1 cellular context compared by ENCODE assay signal in the genomic region with DNA sequence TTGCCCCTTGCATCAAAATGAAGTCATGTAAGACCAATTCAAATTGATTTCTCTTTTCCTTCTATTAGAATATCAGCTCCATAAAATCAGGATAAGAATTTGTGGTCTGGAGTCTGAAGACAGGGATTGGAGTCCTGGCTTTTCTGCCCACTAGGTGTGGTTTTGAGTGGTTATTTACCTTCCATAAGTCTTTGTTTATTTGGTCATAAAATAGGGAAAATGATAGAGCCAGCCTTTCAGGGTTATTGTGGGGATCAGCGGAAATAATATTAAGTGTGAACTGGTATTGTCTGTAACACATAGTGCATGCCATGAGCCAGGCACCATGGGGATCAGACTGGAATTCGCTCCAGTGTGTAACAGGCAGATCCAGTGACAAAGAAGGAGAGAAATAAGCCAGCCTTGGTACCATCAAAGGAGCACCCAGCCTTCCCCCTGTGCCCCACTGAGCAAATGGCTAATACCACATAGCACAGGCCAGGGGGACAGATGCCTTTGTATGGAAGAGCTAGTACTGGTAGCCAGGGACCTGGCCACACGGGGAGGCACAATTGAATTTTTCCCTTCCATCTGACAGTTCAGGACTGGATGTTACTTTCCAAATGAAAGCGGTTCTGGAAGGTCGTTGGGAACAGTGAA.
TF ChIP-seq lines count a peak whose summit lies in the region.

No MANE protein-coding gene starts in this region.

TF ChIP-seq in SK-N-SH, 30 proteins besides CTCF, POLR2A, EP300 and RAD21 (continued from another document):
- TF ChIP-seq TCF12 (IDR thresholded peaks at IDR 0.05) (no peak), POLR2AphosphoS5 (IDR thresholded peaks at IDR 0.05; ENCODE audit: low read depth, low read length) (no peak; the same call in 1 of the 2 replicates), ELF1 (IDR thresholded peaks at IDR 0.05) (no peak), ZBTB33 (IDR thresholded peaks at IDR 0.05; ENCODE audit: borderline replicate concordance, low read depth) (no peak), FOSL2 (IDR thresholded peaks at IDR 0.05; ENCODE audit: borderline replicate concordance, low read depth) (no peak), JUND (IDR thresholded peaks at IDR 0.05) (no peak)
